18 cellular contexts compared by ENCODE assay signal in the genomic region with DNA sequence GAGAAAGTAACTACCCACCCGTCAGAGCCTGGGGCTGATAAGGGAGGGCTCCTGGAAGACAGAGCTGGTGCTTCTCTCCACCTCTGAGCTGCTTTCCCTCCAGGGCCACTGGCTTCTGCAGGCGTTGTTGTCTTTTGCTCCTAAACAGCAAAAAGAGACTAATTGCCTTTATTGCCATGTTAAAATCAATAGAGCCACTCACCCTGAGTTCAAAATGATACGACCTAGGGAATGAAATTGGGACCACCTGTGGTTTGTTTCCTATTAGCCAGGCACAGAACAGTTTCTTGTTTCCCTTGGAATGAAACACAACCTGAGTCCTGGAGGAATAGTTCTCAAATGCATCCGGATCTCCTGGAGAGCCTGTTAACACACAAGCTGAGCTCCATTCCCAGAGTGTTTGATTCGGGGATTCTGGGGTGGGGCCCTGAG. TPM values are rescaled to one million over a fixed set of nuclear protein-coding genes. Genes with fewer than 3 reads are reported as not detected.
A peak's percentile ranks its signal among the peaks of the same experiment; 100 is the strongest.
DNase-seq lines count a peak whose midpoint lies in the region; ATAC-seq, FAIRE-seq and TF ChIP-seq lines count a peak whose summit lies in the region.
"Had no signal": no experiment of that assay in that cellular context is flagged by ENCODE, and none has a peak within 500 bp of the region (broad histone marks: within the 10 kb centered on the region; RNA-seq: fewer than 3 reads in every experiment).

No MANE protein-coding gene starts in this region.

- peaks cover 8% of the 10 kb centered on the region for H3K4me1 ChIP-seq in CD4-positive, CD25-positive, alpha-beta regulatory T cell (ENCODE audit: control insufficient read depth, insufficient read depth, low read length, poor library complexity, severe bottlenecking)
- H3K4me1 ChIP-seq in kidney (ENCODE audit: control insufficient read depth in 1 of 2, insufficient read depth in 1 of 2, low read depth in 1 of 2, low read length in 2 of 2) = peaks cover 21 to 25% of the 10 kb centered on the region in 2 donors

- FAIRE-seq in kidney (lab: Jason Lieb, UNC) = no peak
- FAIRE-seq: HTR-8/SVneo had no signal

- intact Hi-C loops in activated T-helper 1 cell treated with anti-CD3 and anti-CD28 coated beads, Interleukin-12 subunit alpha, Interleukin-12 subunit beta, Interleukin-2, Interleukin-4 antibody, amounts not matched to agents 30 ng/mL and 10 ng/mL and 1 ng/mL, durations not matched to agents 14 hours and 24 hours and 36 hours (cut with micrococcal nuclease) = no loop called here
- intact Hi-C loops in kidney (cut with DNase I) = no loop called here

- no peak for DNase-seq in CD4-positive, CD25-positive, alpha-beta regulatory T cell
- DNase-seq in NCI-H146 (lab: John Stamatoyannopoulos, UW) (peak; percentile 63), kidney (no peak)
- no peak for DNase-seq in activated T-helper 1 cell treated with anti-CD3 and anti-CD28 coated beads, Interleukin-12 subunit alpha, Interleukin-12 subunit beta, Interleukin-2, Interleukin-4 antibody, amounts not matched to agents 30 ng/mL and 10 ng/mL and 1 ng/mL, durations not matched to agents 14 hours and 24 hours and 36 hours (ENCODE audit: low spot score)
- no peak for DNase-seq in activated naive CD4-positive, alpha-beta T cell (lab: John Stamatoyannopoulos, UW)
- DNase-seq in activated naive CD4-positive, alpha-beta T cell treated with anti-CD3 and anti-CD28 coated beads, Interleukin-2, amount 50 U/mL, for 72 hours (ENCODE audit: low spot score in 2 of 2) = no peak
- DNase-seq: 8988T, DMS 273 treated with DMSO at 0.1 percent for 48 hours, KBM-7, NCI-H1048, NCI-H187, NCI-H226, NCI-H526 treated with DMSO at 0.1 percent for 48 hours had no signal

- no peaks in the 10 kb centered on the region for H3K36me3 ChIP-seq in CD4-positive, CD25-positive, alpha-beta regulatory T cell (ENCODE audit: control insufficient read depth, insufficient read depth, low read length)
- no peaks in the 10 kb centered on the region for H3K36me3 ChIP-seq in kidney (ENCODE audit: control insufficient read depth in 1 of 2, insufficient read depth in 2 of 2, low read length in 2 of 2)
- H3K36me3 ChIP-seq: BLaER1 had no signal

- no peaks in the 10 kb centered on the region for H3K27me3 ChIP-seq in CD4-positive, CD25-positive, alpha-beta regulatory T cell (ENCODE audit: control insufficient read depth, insufficient read depth, low read length)
- H3K27me3 ChIP-seq: BLaER1 had no signal

- H3K9me3 ChIP-seq in CD4-positive, CD25-positive, alpha-beta regulatory T cell (ENCODE audit: control insufficient read depth in 2 of 2, low read length in 2 of 2) = no peaks in the 10 kb centered on the region
- H3K9me3 ChIP-seq in kidney (ENCODE audit: control insufficient read depth in 1 of 2, low read length in 2 of 2) = no peaks in the 10 kb centered on the region

- H3K27ac ChIP-seq in CD4-positive, CD25-positive, alpha-beta regulatory T cell (ENCODE audit: insufficient read depth, low read length, poor library complexity, severe bottlenecking) = no peak overlapping the region
- no peak overlapping the region for H3K27ac ChIP-seq in kidney (ENCODE audit: low read depth in 2 of 2, low read length in 2 of 2)
- H3K27ac ChIP-seq: BLaER1 had no signal

- TF ChIP-seq CTCF in brain (conservative IDR thresholded peaks at IDR 0.05) (no peak), nephron (IDR thresholded peaks at IDR 0.05; ENCODE audit: unreplicated experiment in 3 of 3) (no peak), kidney (IDR thresholded peaks at IDR 0.05; ENCODE audit: borderline replicate concordance, extremely low read depth, insufficient read depth) (no peak)

- H3K9ac ChIP-seq in kidney (ENCODE audit: low read length in 2 of 2) = no peak overlapping the region
- H3K9ac ChIP-seq: BLaER1 had no signal

- H3K27me3 Mint-ChIP-seq in CD4-positive, CD25-positive, alpha-beta regulatory T cell = peaks cover 11% of the 10 kb centered on the region
- H3K27me3 Mint-ChIP-seq in brain (peaks cover 2% of the 10 kb centered on the region), nephron (ENCODE audit: low read depth) (no peaks in the 10 kb centered on the region)
- H3K27me3 Mint-ChIP-seq in activated T-helper 1 cell treated with anti-CD3 and anti-CD28 coated beads, Interleukin-12 subunit alpha, Interleukin-12 subunit beta, Interleukin-2, Interleukin-4 antibody, amounts not matched to agents 30 ng/mL and 10 ng/mL and 1 ng/mL, durations not matched to agents 14 hours and 24 hours and 36 hours (ENCODE audit: insufficient read depth) = peaks cover 13% of the 10 kb centered on the region

- no peak for ATAC-seq in CD4-positive, CD25-positive, alpha-beta regulatory T cell (ENCODE audit: low read depth in 2 of 2)
- ATAC-seq in activated naive CD4-positive, alpha-beta T cell treated with anti-CD3 and anti-CD28 coated beads, Interleukin-2, amount 50 U/mL, for 72 hours = no peak
- ATAC-seq: HCT116 had no signal

- H3K9me3 Mint-ChIP-seq in CD4-positive, CD25-positive, alpha-beta regulatory T cell = no peaks in the 10 kb centered on the region
- H3K9me3 Mint-ChIP-seq in brain = peaks cover 0 to 2% (median 0%) of the 10 kb centered on the region in 5 experiments
- no peaks in the 10 kb centered on the region for H3K9me3 Mint-ChIP-seq in nephron
- H3K9me3 Mint-ChIP-seq in activated T-helper 1 cell treated with anti-CD3 and anti-CD28 coated beads, Interleukin-12 subunit alpha, Interleukin-12 subunit beta, Interleukin-2, Interleukin-4 antibody, amounts not matched to agents 30 ng/mL and 10 ng/mL and 1 ng/mL, durations not matched to agents 14 hours and 24 hours and 36 hours = no peaks in the 10 kb centered on the region
- no peaks in the 10 kb centered on the region for H3K9me3 Mint-ChIP-seq in activated naive CD4-positive, alpha-beta T cell treated with anti-CD3 and anti-CD28 coated beads, Interleukin-2, amount 50 U/mL, for 72 hours

- no peak overlapping the region for H3K4me3 ChIP-seq in CD4-positive, CD25-positive, alpha-beta regulatory T cell (ENCODE audit: low read depth, low read length)
- no peak overlapping the region for H3K4me3 ChIP-seq in kidney (ENCODE audit: low read length in 2 of 2)
- H3K4me3 ChIP-seq: BLaER1 had no signal

- H3K36me3 Mint-ChIP-seq in CD4-positive, CD25-positive, alpha-beta regulatory T cell = no peaks in the 10 kb centered on the region
- H3K36me3 Mint-ChIP-seq in brain (peaks cover 4% of the 10 kb centered on the region), nephron (ENCODE audit: low read depth) (peaks cover 12% of the 10 kb centered on the region)
- no peaks in the 10 kb centered on the region for H3K36me3 Mint-ChIP-seq in activated T-helper 1 cell treated with anti-CD3 and anti-CD28 coated beads, Interleukin-12 subunit alpha, Interleukin-12 subunit beta, Interleukin-2, Interleukin-4 antibody, amounts not matched to agents 30 ng/mL and 10 ng/mL and 1 ng/mL, durations not matched to agents 14 hours and 24 hours and 36 hours (ENCODE audit: low read depth)
- H3K36me3 Mint-ChIP-seq in activated naive CD4-positive, alpha-beta T cell treated with anti-CD3 and anti-CD28 coated beads, Interleukin-2, amount 50 U/mL, for 72 hours = no peaks in the 10 kb centered on the region

- no peak overlapping the region for H3K4me3 Mint-ChIP-seq in CD4-positive, CD25-positive, alpha-beta regulatory T cell
- H3K4me3 Mint-ChIP-seq in brain (no peak overlapping the region), nephron (no peak overlapping the region)
- no peak overlapping the region for H3K4me3 Mint-ChIP-seq in activated T-helper 1 cell treated with anti-CD3 and anti-CD28 coated beads, Interleukin-12 subunit alpha, Interleukin-12 subunit beta, Interleukin-2, Interleukin-4 antibody, amounts not matched to agents 30 ng/mL and 10 ng/mL and 1 ng/mL, durations not matched to agents 14 hours and 24 hours and 36 hours

- peak overlapping the region in 2 of 3 donors; percentile 70 to 82 for H3K27ac Mint-ChIP-seq in CD4-positive, CD25-positive, alpha-beta regulatory T cell
- peak overlapping the region in 3 of 5 experiments; percentile 44 to 91 (median 86) for H3K27ac Mint-ChIP-seq in brain
- H3K27ac Mint-ChIP-seq in nephron = peak overlapping the region; percentile 97 to 99 (median 98)
- H3K27ac Mint-ChIP-seq in activated T-helper 1 cell treated with anti-CD3 and anti-CD28 coated beads, Interleukin-12 subunit alpha, Interleukin-12 subunit beta, Interleukin-2, Interleukin-4 antibody, amounts not matched to agents 30 ng/mL and 10 ng/mL and 1 ng/mL, durations not matched to agents 14 hours and 24 hours and 36 hours = no peak overlapping the region
- no peak overlapping the region for H3K27ac Mint-ChIP-seq in activated naive CD4-positive, alpha-beta T cell treated with anti-CD3 and anti-CD28 coated beads, Interleukin-2, amount 50 U/mL, for 72 hours

- H3K4me1 Mint-ChIP-seq in CD4-positive, CD25-positive, alpha-beta regulatory T cell = peaks cover 0 to 21% (median 12%) of the 10 kb centered on the region in 4 donors
- H3K4me1 Mint-ChIP-seq in brain = peaks cover 74% of the 10 kb centered on the region
- H3K4me1 Mint-ChIP-seq in nephron = peaks cover 91% of the 10 kb centered on the region
- H3K4me1 Mint-ChIP-seq in activated T-helper 1 cell treated with anti-CD3 and anti-CD28 coated beads, Interleukin-12 subunit alpha, Interleukin-12 subunit beta, Interleukin-2, Interleukin-4 antibody, amounts not matched to agents 30 ng/mL and 10 ng/mL and 1 ng/mL, durations not matched to agents 14 hours and 24 hours and 36 hours (ENCODE audit: low read depth) = peaks cover 11% of the 10 kb centered on the region

RNA-seq across cellular contexts. Expression of gene TCF7L1, which starts 45.8 kb away (rescaled TPM):
- not detected for total RNA-seq in CD4-positive, CD25-positive, alpha-beta regulatory T cell
- polyA plus RNA-seq in CD4-positive, CD25-positive, alpha-beta regulatory T cell = under 1 TPM in 2 of 4 donors, not detected in 2; 0.07 to 0.10 TPM
- polyA plus RNA-seq in brain (ENCODE audit: insufficient read depth, low read depth, low replicate concordance) (15.3 TPM), kidney (ENCODE audit: insufficient read depth, low read depth, low replicate concordance) (10.2 TPM)
- not detected in 2 replicates for total RNA-seq in activated T-helper 1 cell treated with anti-CD3 and anti-CD28 coated beads, Interleukin-12 subunit alpha, Interleukin-12 subunit beta, Interleukin-2, Interleukin-4 antibody, amounts not matched to agents 30 ng/mL and 10 ng/mL and 1 ng/mL, durations not matched to agents 14 hours and 24 hours and 36 hours
- total RNA-seq in activated naive CD4-positive, alpha-beta T cell treated with anti-CD3 and anti-CD28 coated beads, Interleukin-2, amount 50 U/mL, for 72 hours = under 1 TPM in 1 of 2 donors, not detected in 1; 0.11 TPM
- 12.5 TPM for total RNA-seq in kidney

Comparison
In these comparisons a context has a peak if more than half of its experiments do, and no peak if none do; other contexts are left out.
1. H3K27ac Mint-ChIP-seq: peak in CD4-positive, CD25-positive, alpha-beta regulatory T cell (2 of 3), brain (3 of 5) and nephron (3 of 3); none in activated T-helper 1 cell treated with anti-CD3 and anti-CD28 coated beads, Interleukin-12 subunit alpha, Interleukin-12 subunit beta, Interleukin-2, Interleukin-4 antibody, amounts not matched to agents 30 ng/mL and 10 ng/mL and 1 ng/mL, durations not matched to agents 14 hours and 24 hours and 36 hours (single experiment) and activated naive CD4-positive, alpha-beta T cell treated with anti-CD3 and anti-CD28 coated beads, Interleukin-2, amount 50 U/mL, for 72 hours (0 of 2).
2. RNA of gene TCF7L1, which starts 45.8 kb away (total RNA-seq): 12.5 TPM in kidney (single experiment); 0.11 TPM in activated naive CD4-positive, alpha-beta T cell treated with anti-CD3 and anti-CD28 coated beads, Interleukin-2, amount 50 U/mL, for 72 hours, not detected in CD4-positive, CD25-positive, alpha-beta regulatory T cell (single experiment) and not detected in activated T-helper 1 cell treated with anti-CD3 and anti-CD28 coated beads, Interleukin-12 subunit alpha, Interleukin-12 subunit beta, Interleukin-2, Interleukin-4 antibody, amounts not matched to agents 30 ng/mL and 10 ng/mL and 1 ng/mL, durations not matched to agents 14 hours and 24 hours and 36 hours; every median in the first group is over 10 times any median in the second.